Comparison of ENCODE assay signal across 8 cellular contexts in the genomic region with DNA sequence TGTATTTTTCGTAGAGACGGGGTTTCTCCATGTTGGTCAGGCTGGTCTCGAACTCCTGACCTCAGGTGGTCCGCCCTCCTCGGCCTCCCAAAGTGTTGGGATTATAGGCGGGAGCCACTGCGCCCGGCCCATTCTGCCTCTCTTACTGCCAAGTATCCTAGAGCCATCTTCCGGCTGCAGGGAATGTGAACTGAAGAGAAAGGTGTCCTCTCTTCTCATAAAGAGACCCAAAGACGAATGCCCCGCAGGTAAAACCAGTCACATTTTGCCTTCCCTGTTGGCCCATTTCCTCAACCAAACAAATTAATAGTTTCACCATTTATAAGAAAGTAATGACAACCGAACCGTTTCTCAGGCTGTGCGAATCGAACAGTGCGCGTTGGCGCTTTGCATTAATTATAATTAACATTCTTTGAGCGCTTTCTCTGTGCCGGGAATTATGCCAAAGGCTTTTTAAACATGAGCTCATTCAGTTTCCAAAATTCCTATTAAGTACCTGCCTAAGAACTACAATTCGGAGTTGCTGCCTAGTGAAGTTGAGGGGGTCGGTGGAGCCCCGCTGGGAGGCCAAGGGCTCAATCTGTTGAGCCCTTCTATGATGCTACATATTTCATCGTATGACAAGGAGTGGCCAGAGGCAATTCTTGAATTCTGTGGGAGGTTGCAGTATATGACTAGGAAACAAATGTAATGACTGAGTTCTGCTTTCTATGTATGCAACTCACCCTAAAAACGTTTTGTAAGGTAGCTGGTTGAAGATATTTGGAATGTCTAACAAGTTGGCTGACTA. TPM values are rescaled to one million over a fixed set of nuclear protein-coding genes. Genes with fewer than 3 reads are reported as not detected.
DNase-seq lines count a peak whose midpoint lies in the region; ATAC-seq and TF ChIP-seq lines count a peak whose summit lies in the region.

No MANE protein-coding gene starts in this region.

- no peaks in the 10 kb centered on the region for H3K27me3 Mint-ChIP-seq in effector memory CD8-positive, alpha-beta T cell
- no peaks in the 10 kb centered on the region for H3K27me3 Mint-ChIP-seq in naive thymus-derived CD8-positive, alpha-beta T cell

- TF ChIP-seq CTCF in AG09309 (IDR thresholded peaks at IDR 0.05; ENCODE audit: control insufficient read depth, insufficient read depth, low read depth, low read length, missing control alignments): no peak
- TF ChIP-seq CTCF in MM.1S (IDR thresholded peaks at IDR 0.05; ENCODE audit: low read length): no peak

- ATAC-seq in effector memory CD8-positive, alpha-beta T cell (replicated peaks): no peak
- ATAC-seq in naive thymus-derived CD8-positive, alpha-beta T cell: no peak
- ATAC-seq in GM19455 (IDR thresholded peaks at IDR 0.05; ENCODE audit: unreplicated experiment): no peak

- POLR2A ChIA-PET in naive thymus-derived CD8-positive, alpha-beta T cell (lab: Charles Lee): interaction anchor here (0.7 to 5.6 kb wide), 13 partner anchors 9 to 162 kb away, joined by 3 to 111 read pairs (median 4); a partner anchor contains a TSS

- peaks cover 22% of the 10 kb centered on the region for H3F3A ChIP-seq in MM.1S (ENCODE audit: insufficient read depth, low read length)

- no peaks in the 10 kb centered on the region; the same call in 1 of the 2 replicates for H4K20me1 ChIP-seq in MM.1S (ENCODE audit: insufficient read depth, low read length)

- H3K36me3 ChIP-seq in MM.1S (replicated peaks; ENCODE audit: insufficient read depth, low read length): no peaks in the 10 kb centered on the region; the same call in 1 of the 2 replicates

- H3K79me2 ChIP-seq in MM.1S (ENCODE audit: low read length): peaks cover 48% of the 10 kb centered on the region

- no peaks in the 10 kb centered on the region for H3K27me3 ChIP-seq in MM.1S (replicated peaks; ENCODE audit: insufficient read depth, low read length)

- no peaks in the 10 kb centered on the region for H3K9me3 Mint-ChIP-seq in effector memory CD8-positive, alpha-beta T cell
- H3K9me3 Mint-ChIP-seq in naive thymus-derived CD8-positive, alpha-beta T cell: no peaks in the 10 kb centered on the region

- peak overlapping the region; percentile 92; the same call in 1 of the 2 replicates for H3K9ac ChIP-seq in MM.1S (ENCODE audit: low read length)

- H3K4me3 ChIP-seq in AG09309 (ENCODE audit: control insufficient read depth, low read depth, low read length) (peak overlapping the region; percentile 37), MM.1S (ENCODE audit: low read length) (peak overlapping the region; percentile 93)

- H3K27ac Mint-ChIP-seq in effector memory CD8-positive, alpha-beta T cell: peak overlapping the region; percentile 99
- peak overlapping the region; percentile 97 to 100 (median 100) for H3K27ac Mint-ChIP-seq in naive thymus-derived CD8-positive, alpha-beta T cell

- H3K9me2 ChIP-seq in MM.1S (replicated peaks; ENCODE audit: insufficient read depth, low read length): no peaks in the 10 kb centered on the region

- H3K4me2 ChIP-seq in MM.1S (ENCODE audit: low read depth, low read length): peak overlapping the region; percentile 80; the same call in 1 of the 2 replicates

- peak overlapping the region; percentile 67; the same call in 1 of the 2 replicates for H3K27ac ChIP-seq in MM.1S (ENCODE audit: low read length)

- peaks cover 18% of the 10 kb centered on the region for H3K4me1 ChIP-seq in MM.1S (ENCODE audit: low read length)

- no peaks in the 10 kb centered on the region for H3K9me3 ChIP-seq in MM.1S (replicated peaks; ENCODE audit: insufficient read depth, low read length)

- peaks cover 51% of the 10 kb centered on the region for H3K36me3 Mint-ChIP-seq in effector memory CD8-positive, alpha-beta T cell (ENCODE audit: insufficient read depth)
- H3K36me3 Mint-ChIP-seq in naive thymus-derived CD8-positive, alpha-beta T cell: peaks cover 8 to 35% (median 14%) of the 10 kb centered on the region in 3 donors

- DNase-seq in AG09309 (ENCODE audit: low read depth): no peak
- no peak for DNase-seq in MM.1S
- peak in 1 of 3 experiments; percentile 6 for DNase-seq in effector memory CD8-positive, alpha-beta T cell
- DNase-seq in naive thymus-derived CD8-positive, alpha-beta T cell: peak in 1 of 10 donors; percentile 20
- no peak for DNase-seq in amniotic stem cell (lab: John Stamatoyannopoulos, UW)
- DNase-seq in GM03348 (ENCODE audit: low spot score): no peak
- no peak for DNase-seq in NCI-H2081 (lab: John Stamatoyannopoulos, UW)

- H3K4me1 Mint-ChIP-seq in effector memory CD8-positive, alpha-beta T cell (ENCODE audit: low read depth in 2 of 2): peaks cover 17 to 25% of the 10 kb centered on the region in 2 donors
- peaks cover 16 to 62% (median 41%) of the 10 kb centered on the region in 4 donors for H3K4me1 Mint-ChIP-seq in naive thymus-derived CD8-positive, alpha-beta T cell

- peak overlapping the region; percentile 65 for H2AFZ ChIP-seq in MM.1S (ENCODE audit: low read length)

- peak overlapping the region; percentile 94 to 100 for H3K4me3 Mint-ChIP-seq in effector memory CD8-positive, alpha-beta T cell
- H3K4me3 Mint-ChIP-seq in naive thymus-derived CD8-positive, alpha-beta T cell: peak overlapping the region; percentile 87 to 100 (median 100)

RNA-seq across cellular contexts. Expression of a gene that starts 0.8 kb away (rescaled TPM):
- 1,000 to 10,000 TPM; 1,519 to 1,530 TPM for total RNA-seq in naive thymus-derived CD8-positive, alpha-beta T cell
- 1,000 to 10,000 TPM; 1,202 to 1,552 (median 1,441) TPM for polyA plus RNA-seq in naive thymus-derived CD8-positive, alpha-beta T cell

RNA-seq across cellular contexts. Expression of a gene that starts 10.4 kb away (rescaled TPM):
- 10 to 100 TPM; 52.7 to 53.1 TPM for total RNA-seq in naive thymus-derived CD8-positive, alpha-beta T cell
- 10 to 100 TPM in 1 of 3 donors, 1 to 10 TPM in 2; 8.6 to 10.9 (median 9.5) TPM for polyA plus RNA-seq in naive thymus-derived CD8-positive, alpha-beta T cell

RNA-seq across cellular contexts. Expression of a gene that starts 37.1 kb away (rescaled TPM):
- 10 to 100 TPM in 1 of 2 experiments, 1 to 10 TPM in 1; 8.4 to 10.5 TPM for total RNA-seq in naive thymus-derived CD8-positive, alpha-beta T cell
- polyA plus RNA-seq in naive thymus-derived CD8-positive, alpha-beta T cell: 1 to 10 TPM; 1.8 to 5.3 (median 3.5) TPM
